22 cellular contexts compared by ENCODE assay signal in the genomic region with DNA sequence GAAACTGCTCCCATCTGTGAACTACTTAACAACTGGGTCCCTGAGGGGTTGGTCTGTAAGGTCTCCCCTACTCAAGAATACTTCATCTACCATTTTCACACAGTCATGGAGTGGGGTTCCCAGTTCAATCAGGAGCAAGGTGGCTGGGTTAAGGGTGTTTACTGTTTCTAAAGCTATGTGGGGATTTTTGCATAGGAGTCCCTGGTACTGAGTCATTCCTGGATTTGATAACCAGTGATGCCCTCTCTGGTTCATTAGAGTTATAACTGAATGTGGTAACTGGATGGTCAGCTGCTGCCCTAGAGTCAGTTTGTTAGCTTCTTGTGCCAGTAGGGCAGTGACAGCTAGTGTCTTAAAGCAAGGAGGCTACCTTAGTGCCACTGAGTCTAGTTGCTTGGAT. TPM values are rescaled to one million over a fixed set of nuclear protein-coding genes. Genes with fewer than 3 reads are reported as not detected.
A peak's percentile ranks its signal among the peaks of the same experiment; 100 is the strongest.
DNase-seq lines count a peak whose midpoint lies in the region; ATAC-seq, FAIRE-seq and TF ChIP-seq lines count a peak whose summit lies in the region.
"Had no signal": no experiment of that assay in that cellular context is flagged by ENCODE, and none has a peak within 500 bp of the region (broad histone marks: within the 10 kb centered on the region; RNA-seq: fewer than 3 reads in every experiment).

No MANE protein-coding gene starts in this region.

- CTCF ChIA-PET in mammary epithelial cell (lab: Charles Lee; ENCODE audit: low non-redundant PET): no interaction called here
- CTCF ChIA-PET in GM12878 (lab: Yijun Ruan, JAX): interaction anchor here (1.4 to 2.8 kb wide), 2 partner anchors 9 to 125 kb away, joined by 6 to 13 read pairs; no protein-coding TSS in a partner anchor

- DNase-seq in mammary epithelial cell (peak; percentile 39), breast epithelium (ENCODE audit: low spot score in 2 of 2) (no peak), GM12878 (ENCODE audit: low read depth, low spot score) (no peak), NCI-H226 (no peak), HK-2 (ENCODE audit: unreplicated experiment) (no peak)
- DNase-seq in stimulated activated naive CD4-positive, alpha-beta T cell treated with Interleukin-2 at 50 U/mL for 16 hours (lab: John Stamatoyannopoulos, UW): no peak
- DNase-seq in NK-92 treated with Interleukin-12 subunit alpha and Interleukin-12 subunit beta, amount 100 ng/mL, for 24 hours (lab: John Stamatoyannopoulos, UW): no peak
- DNase-seq: 8988T; Caco-2; CD4-positive, alpha-beta memory T cell; DMS 273 treated with DMSO at 0.1 percent for 48 hours; DMS79 treated with DMSO at 0.1 percent for 48 hours; KG1; NCI-H1092 treated with DMSO at 0.1 percent for 48 hours; NCI-H1436 treated with DMSO at 0.1 percent for 48 hours; NCI-H2171; NCI-H524 treated with DMSO at 0.1 percent for 48 hours; OCI-M1; SHP77 had no signal

- TF ChIP-seq RAD21 in GM12878 (IDR thresholded peaks at IDR 0.05; ENCODE audit: insufficient read depth, low read depth, low read length): no peak

- H3K9me3 ChIP-seq in mammary epithelial cell (replicated peaks; ENCODE audit: insufficient read depth, low read length) (peaks cover 30% of the 10 kb centered on the region), breast epithelium (peaks cover 40 to 70% of the 10 kb centered on the region in 2 donors), GM12878 (replicated peaks; ENCODE audit: control insufficient read depth, insufficient read depth, low read length) (peaks cover 18% of the 10 kb centered on the region), neutrophil (peaks cover 4% of the 10 kb centered on the region)

- H3K4me1 ChIP-seq in mammary epithelial cell (ENCODE audit: insufficient read depth, low read length): peaks cover 7% of the 10 kb centered on the region
- no peaks in the 10 kb centered on the region for H3K4me1 ChIP-seq in breast epithelium
- H3K4me1 ChIP-seq in GM12878 (ENCODE audit: control insufficient read depth, insufficient read depth, low read length): no peaks in the 10 kb centered on the region
- peaks cover 69 to 72% of the 10 kb centered on the region in 2 experiments for H3K4me1 ChIP-seq in neutrophil (ENCODE audit: control insufficient read depth in 1 of 2, insufficient read depth in 1 of 2, low read depth in 1 of 2, low read length in 1 of 2)
- H3K4me1 ChIP-seq: BLaER1 treated with 17β-estradiol and CSF1 and Interleukin-3, amounts not matched to agents 10 nM and 100 nM; Caco-2; HAP-1 had no signal

- SMC1A ChIA-PET in GM12878 (lab: Charles Lee; ENCODE audit: uncharacterized antibody, unreplicated experiment): interaction anchor here (0.8 to 1.8 kb wide), 3 partner anchors 9 to 21 kb away, joined by 3 to 4 read pairs (median 4); no protein-coding TSS in a partner anchor

- H3K9ac ChIP-seq in mammary epithelial cell (ENCODE audit: insufficient read depth, low read length) (no peak overlapping the region), GM12878 (ENCODE audit: control insufficient read depth, insufficient read depth, low read length) (no peak overlapping the region)
- H3K9ac ChIP-seq: BLaER1 treated with 17β-estradiol and CSF1 and Interleukin-3, amounts not matched to agents 10 nM and 100 nM had no signal

- TF ChIP-seq CTCF in mammary epithelial cell (conservative IDR thresholded peaks at IDR 0.05 in 1 of 2, IDR thresholded peaks at IDR 0.05 in 1 of 2; ENCODE audit: extremely low read depth in 1 of 2, insufficient read depth in 1 of 2, low read depth in 1 of 2, low read length in 2 of 2): no peak
- TF ChIP-seq CTCF in breast epithelium (IDR thresholded peaks at IDR 0.05): no peak
- no peak for TF ChIP-seq CTCF in GM12878 (IDR thresholded peaks at IDR 0.05 in 2 of 3, conservative IDR thresholded peaks at IDR 0.05 in 1 of 3; ENCODE audit: control insufficient read depth in 2 of 3, extremely low read depth in 1 of 3, insufficient read depth in 1 of 3, low read depth in 3 of 3, low read length in 3 of 3)
- no peak for TF ChIP-seq CTCF in neutrophil (IDR thresholded peaks at IDR 0.05)

- FAIRE-seq in GM12878 (lab: Jason Lieb, UNC): no peak

- dilution Hi-C loops in mammary epithelial cell (cut with HindIII; ENCODE audit: low sequenced_read_pairs): loop anchor here (5.0 kb wide), 1 partner anchor 120 kb away; no protein-coding TSS in a partner anchor

- no peaks in the 10 kb centered on the region for H3K36me3 ChIP-seq in mammary epithelial cell (ENCODE audit: insufficient read depth, low read length)
- no peaks in the 10 kb centered on the region for H3K36me3 ChIP-seq in breast epithelium
- no peaks in the 10 kb centered on the region for H3K36me3 ChIP-seq in GM12878 (ENCODE audit: control insufficient read depth in 2 of 2, insufficient read depth in 2 of 2, low read length in 1 of 2)
- no peaks in the 10 kb centered on the region for H3K36me3 ChIP-seq in neutrophil
- H3K36me3 ChIP-seq: HAP-1 had no signal

- TF ChIP-seq EP300 in GM12878 (IDR thresholded peaks at IDR 0.05; ENCODE audit: borderline replicate concordance in 1 of 2, control insufficient read depth in 1 of 2, low read depth in 2 of 2, low read length in 2 of 2): no peak

- RAD21 ChIA-PET in GM12878 (lab: Charles Lee; ENCODE audit: unreplicated experiment): interaction anchor here (0.7 kb wide), 1 partner anchor 10 kb away, joined by 3 read pairs; no protein-coding TSS in a partner anchor

- H3K4me2 ChIP-seq in mammary epithelial cell (ENCODE audit: insufficient read depth, low read depth, low read length): no peak overlapping the region
- H3K4me2 ChIP-seq in GM12878 (ENCODE audit: control insufficient read depth, insufficient read depth): no peak overlapping the region
- H3K4me2 ChIP-seq: BLaER1 treated with 17β-estradiol and CSF1 and Interleukin-3, amounts not matched to agents 10 nM and 100 nM had no signal

- POLR2A ChIA-PET in GM12878 (lab: Charles Lee): no interaction called here

- no peak overlapping the region for H3K4me3 ChIP-seq in mammary epithelial cell (replicated peaks in 1 of 3; ENCODE audit: insufficient read depth in 1 of 3, low read depth in 2 of 3, low read length in 3 of 3)
- H3K4me3 ChIP-seq in breast epithelium: no peak overlapping the region
- no peak overlapping the region for H3K4me3 ChIP-seq in GM12878
- peak overlapping the region in 1 of 2 experiments; percentile 59 for H3K4me3 ChIP-seq in neutrophil (ENCODE audit: low read depth in 1 of 2, low read length in 1 of 2)
- H3K4me3 ChIP-seq: BLaER1 treated with 17β-estradiol and CSF1 and Interleukin-3, amounts not matched to agents 10 nM and 100 nM; HAP-1 had no signal

- H3K27me3 ChIP-seq in mammary epithelial cell (ENCODE audit: insufficient read depth, low read length) (no peaks in the 10 kb centered on the region), breast epithelium (no peaks in the 10 kb centered on the region), GM12878 (replicated peaks in 1 of 2; ENCODE audit: control insufficient read depth in 2 of 2, insufficient read depth in 2 of 2, low read length in 1 of 2) (no peaks in the 10 kb centered on the region), neutrophil (no peaks in the 10 kb centered on the region)
- H3K27me3 ChIP-seq: BLaER1 treated with 17β-estradiol and CSF1 and Interleukin-3, amounts not matched to agents 10 nM and 100 nM had no signal

- intact Hi-C loops in mammary epithelial cell (cut with micrococcal nuclease) (loop anchor here (1.0 kb wide), 1 partner anchor 125 kb away; no protein-coding TSS in a partner anchor), breast epithelium (cut with DNase I; ENCODE audit: low total_unique reads) (loop anchor here (10.0 kb wide), 1 partner anchor 117 kb away; no protein-coding TSS in a partner anchor), GM12878 (cut with micrococcal nuclease; ENCODE audit: unreplicated experiment) (no loop called here)

- H3K27ac ChIP-seq in mammary epithelial cell (ENCODE audit: insufficient read depth, low read depth, low read length): no peak overlapping the region
- H3K27ac ChIP-seq in breast epithelium: no peak overlapping the region
- no peak overlapping the region for H3K27ac ChIP-seq in GM12878 (ENCODE audit: control insufficient read depth, insufficient read depth)
- peak overlapping the region; percentile 97 for H3K27ac ChIP-seq in neutrophil
- H3K27ac ChIP-seq: BLaER1 treated with 17β-estradiol and CSF1 and Interleukin-3, amounts not matched to agents 10 nM and 100 nM had no signal

- H3K79me2 ChIP-seq in mammary epithelial cell (ENCODE audit: insufficient read depth, low read length) (no peaks in the 10 kb centered on the region), GM12878 (ENCODE audit: control insufficient read depth, insufficient read depth, low read length) (no peaks in the 10 kb centered on the region)

- in situ Hi-C loops in mammary epithelial cell (cut with MboI; ENCODE audit: low sequenced_read_pairs in 2 of 2) (no loop called here), GM12878 (cut with MboI) (loop anchor here (25.0 kb wide), 1 partner anchor 1715 kb away; no protein-coding TSS in a partner anchor)

- no TSS peak for BruUV-seq in mammary epithelial cell (replicated peaks; lab: Mats Ljungman, UMichigan)
- BruUV-seq in GM12878 (replicated peaks; lab: Mats Ljungman, UMichigan): no TSS peak

- H4K20me1 ChIP-seq in mammary epithelial cell (ENCODE audit: insufficient read depth, low read length): no peaks in the 10 kb centered on the region
- no peaks in the 10 kb centered on the region for H4K20me1 ChIP-seq in GM12878 (ENCODE audit: control insufficient read depth, insufficient read depth)
- H4K20me1 ChIP-seq: BLaER1 treated with 17β-estradiol and CSF1 and Interleukin-3, amounts not matched to agents 10 nM and 100 nM had no signal

- TF ChIP-seq POLR2A in breast epithelium (IDR thresholded peaks at IDR 0.05): no peak
- no peak for TF ChIP-seq POLR2A in GM12878 (IDR thresholded peaks at IDR 0.05; ENCODE audit: low read depth, low read length)

- H2AFZ ChIP-seq in mammary epithelial cell (ENCODE audit: low read depth, low read length) (no peak overlapping the region), GM12878 (ENCODE audit: control insufficient read depth, low read depth, low read length) (no peak overlapping the region)

- peak; percentile 85 for ATAC-seq in GM12878

RNA-seq across cellular contexts. Expression of a gene that starts 29.4 kb away (rescaled TPM):
- 10 to 100 TPM in 1 of 2 donors, under 1 TPM in 1; 0.83 to 11.7 TPM for total RNA-seq in mammary epithelial cell
- 58.5 TPM for polyA plus RNA-seq in mammary epithelial cell
- polyA minus RNA-seq in mammary epithelial cell: 120 TPM
- total RNA-seq in breast epithelium: 1 to 10 TPM in 1 of 3 donors, under 1 TPM in 2; 0.80 to 6.9 (median 0.98) TPM
- total RNA-seq in GM12878 (2013; cell fraction: nucleolus; rRNA removed): 0.33 and 0.91 TPM in 2 replicates
- total RNA-seq in GM12878 (2014; rRNA removed): not detected in 2 replicates
- not detected in 2 replicates for total RNA-seq in GM12878 (2014; rRNA removed; fragmentation: Illumina TruSeq; extraction: Trizol)
- total RNA-seq in GM12878 (2021): 0.46 and 0.56 TPM in 2 replicates
- polyA plus RNA-seq in GM12878 (2011; ENCODE audit: low read depth): not detected
- 1.9 and 2.7 TPM in 2 replicates for polyA plus RNA-seq in GM12878 (2011; rRNA removed)
- polyA plus RNA-seq in GM12878 (2011; cell fraction: cytosol; rRNA removed): 1.5 and 1.8 TPM in 2 replicates
- polyA plus RNA-seq in GM12878 (2011; cell fraction: nucleus; rRNA removed): 2.4 and 2.5 TPM in 2 replicates
- polyA plus RNA-seq in GM12878 (2012): 0.08 and 0.34 TPM in 2 replicates
- polyA plus RNA-seq in GM12878 (2014; fragmentation: Illumina TruSeq; extraction: Trizol): 0.19 TPM in 1 of 2 replicates, not detected in the other
- polyA plus RNA-seq in GM12878 (2014; fragmentation: Nextera tagmentation; extraction: Ambion mirVana): under 1 TPM in 1 of 2 experiments, not detected in 1; 0.05 TPM
- polyA plus RNA-seq in GM12878 (2014; rRNA removed): 0.16 TPM in 1 of 2 replicates, not detected in the other
- polyA plus RNA-seq in GM12878 (2016; fragmentation: Nextera tagmentation; extraction: Ambion mirVana): not detected
- 3.7 and 4.2 TPM in 2 replicates for polyA minus RNA-seq in GM12878 (2011; rRNA and poly(A)+ RNA removed)
- 0.40 and 1.2 TPM in 2 replicates for polyA minus RNA-seq in GM12878 (2011; cell fraction: cytosol; rRNA and poly(A)+ RNA removed)
- polyA minus RNA-seq in GM12878 (2011; cell fraction: nucleus; rRNA and poly(A)+ RNA removed): 0.24 and 0.57 TPM in 2 replicates
- total RNA-seq: Caco-2 had no signal
